In the genomic region with DNA sequence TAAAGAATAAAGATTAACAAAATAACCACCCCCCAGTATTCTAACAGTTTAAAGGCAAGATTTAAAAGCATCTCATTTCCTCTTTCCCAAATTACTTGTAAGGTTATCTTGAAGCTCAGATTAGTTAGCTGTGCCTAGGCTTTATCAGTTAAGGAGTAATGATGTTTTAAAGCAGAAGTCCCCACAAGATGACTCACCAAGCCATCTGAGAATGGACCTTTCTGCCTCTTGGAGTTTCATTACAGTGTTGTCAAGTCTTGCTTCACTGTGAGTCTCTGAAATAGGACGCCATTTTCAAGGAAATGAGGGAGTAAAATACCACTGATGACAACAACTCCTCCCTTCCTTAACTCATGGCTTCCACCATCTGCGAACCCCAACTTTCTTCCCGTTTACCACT, we compare ENCODE assay signal across 16 cellular contexts. TPM values are rescaled to one million over a fixed set of nuclear protein-coding genes. Genes with fewer than 3 reads are reported as not detected.
DNase-seq lines count a peak whose midpoint lies in the region; ATAC-seq and TF ChIP-seq lines count a peak whose summit lies in the region.
"Had no signal": no experiment of that assay in that cellular context is flagged by ENCODE, and none has a peak within 500 bp of the region (broad histone marks: within the 10 kb centered on the region; RNA-seq: fewer than 3 reads in every experiment).

No MANE protein-coding gene starts in this region.

- no peak overlapping the region for H3K56ac ChIP-seq in mesendoderm (ENCODE audit: low read length)

- peak overlapping the region; percentile 64 for H2BK120ac ChIP-seq in mesendoderm (ENCODE audit: low read depth, low read length)

- H3K4me1 ChIP-seq in mesendoderm (ENCODE audit: control insufficient read depth, low read depth, low read length) = no peaks in the 10 kb centered on the region
- H3K4me1 ChIP-seq: heart left ventricle had no signal

- H4K8ac ChIP-seq in mesendoderm (ENCODE audit: low read depth, low read length) = no peak overlapping the region

- H2BK5ac ChIP-seq in mesendoderm (ENCODE audit: low read length) = peak overlapping the region; percentile 58

- no peaks in the 10 kb centered on the region for H3K79me2 ChIP-seq in mesendoderm (ENCODE audit: control insufficient read depth, insufficient read depth, low read length)

- TF ChIP-seq POLR2A in GM18505 (IDR thresholded peaks at IDR 0.05; ENCODE audit: borderline replicate concordance, extremely low read depth, insufficient read depth, insufficient read length) = no peak

- no peak overlapping the region for H2AK5ac ChIP-seq in mesendoderm (ENCODE audit: low read length)

- no peak overlapping the region for H4K5ac ChIP-seq in mesendoderm (ENCODE audit: low read length)

- H3K27ac ChIP-seq in mesendoderm (ENCODE audit: low read depth, low read length) = peak overlapping the region; percentile 62
- H3K27ac ChIP-seq: epithelial cell of prostate, heart left ventricle, HL-60 had no signal

- peak; percentile 64 for ATAC-seq in GM21360 (IDR thresholded peaks at IDR 0.05; ENCODE audit: unreplicated experiment)
- ATAC-seq in HG03432 (IDR thresholded peaks at IDR 0.05; ENCODE audit: unreplicated experiment) = peak; percentile 80
- no peak for ATAC-seq in GM18505 (IDR thresholded peaks at IDR 0.05; ENCODE audit: unreplicated experiment)
- ATAC-seq: heart left ventricle had no signal

- H2BK15ac ChIP-seq in mesendoderm (replicated peaks; ENCODE audit: low read depth) = no peak overlapping the region

- WGBS in mesendoderm (ENCODE audit: extremely low coverage, insufficient coverage, low lambda C conversion rate) = no CpG with 5 or more reads among the region's 3 CpGs

- H3K79me1 ChIP-seq in mesendoderm (ENCODE audit: low read length) = no peaks in the 10 kb centered on the region

- H3K9ac ChIP-seq in mesendoderm (ENCODE audit: low read length) = no peak overlapping the region

- H3K4me2 ChIP-seq in mesendoderm (ENCODE audit: low read length) = no peak overlapping the region

- no peaks in the 10 kb centered on the region for H3K27me3 ChIP-seq in mesendoderm (ENCODE audit: insufficient read depth, low read length, poor library complexity)

- no peaks in the 10 kb centered on the region for H3K36me3 ChIP-seq in mesendoderm (ENCODE audit: control insufficient read depth, insufficient read depth, low read length)
- H3K36me3 ChIP-seq: heart left ventricle had no signal

- DNase-seq in SIG-M5 treated with dmso at 0.1 percent for 504 hours (lab: John Stamatoyannopoulos, UW; ENCODE audit: unreplicated experiment) (peak; percentile 33), mesendoderm (peak; percentile 88), mucosa of gallbladder (ENCODE audit: low spot score) (no peak), NCI-H1436 treated with DMSO at 0.1 percent for 48 hours (lab: John Stamatoyannopoulos, UW) (no peak)
- no peak for DNase-seq in activated naive CD4-positive, alpha-beta T cell (lab: John Stamatoyannopoulos, UW)
- DNase-seq: activated CD4-positive, alpha-beta T cell treated with anti-CD3 and anti-CD28 coated beads for 4 hours; activated naive CD8-positive, alpha-beta T cell treated with anti-CD3 and anti-CD28 coated beads, Interleukin-2, amount 10 ng/mL, durations not matched to agents 7 days and 5 days; activated T-cell treated with anti-CD3 and anti-CD28 coated beads for 4 hours; heart left ventricle; kidney glomerular epithelial cell had no signal

- peak overlapping the region; percentile 12 for H3K18ac ChIP-seq in mesendoderm (ENCODE audit: low read length)

- no peak overlapping the region for H3K4me3 ChIP-seq in mesendoderm (ENCODE audit: low read length)
- H3K4me3 ChIP-seq: heart left ventricle had no signal

- H3K4ac ChIP-seq in mesendoderm (ENCODE audit: low read depth, low read length) = no peak overlapping the region

- no peak overlapping the region for H3K23ac ChIP-seq in mesendoderm (ENCODE audit: low read length)

RNA-seq across cellular contexts. Expression of gene ZNF385B, which starts 35.9 kb away (rescaled TPM):
- 0.42 TPM for polyA plus RNA-seq in mesendoderm (2013, experiment 1 of 2)
- polyA plus RNA-seq in mesendoderm (2013, experiment 2 of 2) = 0.53 TPM
- total RNA-seq in mucosa of gallbladder = 3.2 TPM
- total RNA-seq: activated naive CD8-positive, alpha-beta T cell treated with anti-CD3 and anti-CD28 coated beads, Interleukin-2, amount 10 ng/mL, durations not matched to agents 7 days and 5 days; pulmonary artery endothelial cell had no signal

Comparison
In these comparisons a context has a peak if more than half of its experiments do, and no peak if none do; other contexts are left out.
1. DNase-seq: peak in SIG-M5 treated with dmso at 0.1 percent for 504 hours (single experiment) and mesendoderm (single experiment); none in mucosa of gallbladder (single experiment), NCI-H1436 treated with DMSO at 0.1 percent for 48 hours (single experiment) and activated naive CD4-positive, alpha-beta T cell (0 of 4).